ENCODE assay signal across 34 cellular contexts in genomic region chr5:165407352-165407751, GRCh38.
"Had no signal": no experiment of that assay in that cellular context is flagged by ENCODE, and none has a peak within 500 bp of the region (broad histone marks: within the 10 kb centered on the region; RNA-seq: fewer than 3 reads in every experiment).

No MANE protein-coding gene starts in this region.

- DNase-seq: Karpas-422, Kasumi-1, MG63, MM.1S, MV-4-11, NCI-H1048, NCI-H1092, NCI-H1092 treated with DMSO at 0.1 percent for 48 hours, NCI-H1105, NCI-H1105 treated with DMSO at 0.1 percent for 48 hours, NCI-H1417, NCI-H1417 treated with DMSO at 0.1 percent for 48 hours, NCI-H1436, NCI-H1436 treated with DMSO at 0.1 percent for 48 hours, NCI-H146, NCI-H1694, NCI-H1694 treated with DMSO at 0.1 percent for 48 hours, NCI-H187, NCI-H187 treated with DMSO at 0.1 percent for 48 hours, NCI-H1930, NCI-H2029, NCI-H2029 treated with DMSO at 0.1 percent for 48 hours, NCI-H2081, NCI-H2081 treated with DMSO at 0.1 percent for 48 hours, NCI-H2107, NCI-H2171, NCI-H2171 treated with DMSO at 0.1 percent for 48 hours, NCI-H2227 treated with DMSO at 0.1 percent for 48 hours, NCI-H226, NCI-H345, NCI-H446, NCI-H446 treated with DMSO at 0.1 percent for 48 hours, NCI-H510A, NCI-H510A treated with DMSO at 0.1 percent for 48 hours had no signal

- H3K4me3 ChIP-seq: MG63 had no signal

- H3K36me3 ChIP-seq: MG63 had no signal

- H3K27me3 ChIP-seq: MG63 had no signal
